Comparison of ENCODE assay signal across 19 cellular contexts in the genomic region with DNA sequence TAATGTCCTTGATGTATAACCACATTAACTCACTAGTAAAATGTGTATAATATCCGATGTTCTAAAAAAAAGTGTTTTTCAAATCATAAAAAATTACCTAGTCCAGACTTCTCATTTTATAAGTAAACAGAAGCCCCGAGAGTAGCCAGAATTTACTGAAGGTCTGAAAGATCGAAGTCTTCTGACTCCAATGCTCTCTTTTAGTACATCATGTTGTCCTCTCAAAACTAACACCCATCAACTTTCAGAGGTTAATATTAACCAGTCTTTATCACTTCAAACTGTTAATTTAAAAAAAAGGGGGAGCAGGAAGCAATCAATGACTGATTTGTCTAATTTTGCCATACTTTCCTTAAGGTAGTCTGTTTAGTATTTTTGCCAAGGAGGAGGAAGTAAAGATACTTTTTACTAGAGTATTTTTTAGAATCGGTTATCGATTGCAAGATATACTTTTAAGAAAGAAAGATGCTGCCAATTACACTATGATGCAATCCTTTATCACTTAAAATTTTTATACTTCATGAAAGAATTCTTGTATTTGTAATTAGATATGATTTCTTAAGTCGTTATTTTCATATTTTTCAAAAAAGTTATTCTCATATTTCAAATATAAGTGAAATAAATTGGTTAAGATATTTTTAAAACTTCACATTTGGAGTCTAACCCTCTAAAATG. TPM values are rescaled to one million over a fixed set of nuclear protein-coding genes. Genes with fewer than 3 reads are reported as not detected.
A peak's percentile ranks its signal among the peaks of the same experiment; 100 is the strongest.
DNase-seq lines count a peak whose midpoint lies in the region; ATAC-seq and TF ChIP-seq lines count a peak whose summit lies in the region.
"Had no signal": no experiment of that assay in that cellular context is flagged by ENCODE, and none has a peak within 500 bp of the region (broad histone marks: within the 10 kb centered on the region; RNA-seq: fewer than 3 reads in every experiment).

No MANE protein-coding gene starts in this region.

- H3K27ac ChIP-seq in IMR-90 (ENCODE audit: insufficient read depth, low read length) (no peak overlapping the region), SK-N-MC (peak overlapping the region; percentile 44), right lobe of liver (peak overlapping the region in 2 of 3 donors; percentile 2 to 29), Karpas-422 (ENCODE audit: low read length) (no peak overlapping the region)
- H3K27ac ChIP-seq: BLaER1, C4-2B, GM23248 had no signal

- no peak for TF ChIP-seq CTCF in IMR-90 (conservative IDR thresholded peaks at IDR 0.05; ENCODE audit: low read depth, low read length)
- TF ChIP-seq CTCF in right lobe of liver (IDR thresholded peaks at IDR 0.05), result no peak

- no peak overlapping the region for H2BK120ac ChIP-seq in IMR-90 (ENCODE audit: low read depth, low read length)

- no peak overlapping the region for H2BK5ac ChIP-seq in IMR-90 (ENCODE audit: low read depth, low read length, poor library complexity, severe bottlenecking)

- no peak overlapping the region for H3K4me2 ChIP-seq in IMR-90 (ENCODE audit: low read depth, low read length)
- H3K4me2 ChIP-seq in Karpas-422 (ENCODE audit: low read depth, low read length, poor library complexity, severe bottlenecking), result no peak overlapping the region
- H3K4me2 ChIP-seq: BLaER1 had no signal

- H3K79me2 ChIP-seq in Karpas-422 (ENCODE audit: low read length), result no peaks in the 10 kb centered on the region

- H3K9me1 ChIP-seq in IMR-90 (ENCODE audit: insufficient read depth, low read length), result no peaks in the 10 kb centered on the region

- ATAC-seq in IMR-90 (ENCODE audit: low read depth) (no peak), left lobe of liver (peak; percentile 69), right lobe of liver (peak; percentile 56 to 69 (median 67))
- ATAC-seq: CD8-positive, alpha-beta T cell; GM12878 had no signal

- H3K18ac ChIP-seq in IMR-90 (ENCODE audit: low read depth, low read length), result no peak overlapping the region

- TF ChIP-seq RAD21 in IMR-90 (IDR thresholded peaks at IDR 0.05; ENCODE audit: low read length), result no peak

- H3K9ac ChIP-seq in IMR-90 (ENCODE audit: low read depth, low read length) (no peak overlapping the region), SK-N-MC (ENCODE audit: insufficient read length) (no peak overlapping the region), Karpas-422 (ENCODE audit: low read length) (no peak overlapping the region)
- H3K9ac ChIP-seq: BLaER1, GM23248 had no signal

- H3K27me3 ChIP-seq in IMR-90 (ENCODE audit: control insufficient read depth, insufficient read depth, low read length) (no peaks in the 10 kb centered on the region), right lobe of liver (no peaks in the 10 kb centered on the region), Karpas-422 (ENCODE audit: low read length) (no peaks in the 10 kb centered on the region)
- H3K27me3 ChIP-seq: BLaER1 had no signal

- H3K4me3 ChIP-seq in IMR-90 (ENCODE audit: insufficient read depth, low read depth, low read length) (no peak overlapping the region), SK-N-MC (no peak overlapping the region), right lobe of liver (no peak overlapping the region), Karpas-422 (ENCODE audit: low read length) (no peak overlapping the region)
- H3K4me3 ChIP-seq: BLaER1, GM12878, GM23248 had no signal

- no peak overlapping the region for H2AK5ac ChIP-seq in IMR-90 (ENCODE audit: low read depth, low read length)

- H3K4me1 ChIP-seq in IMR-90 (ENCODE audit: control insufficient read depth, insufficient read depth, low read length), result no peaks in the 10 kb centered on the region
- H3K4me1 ChIP-seq in right lobe of liver, result peaks cover 0 to 24% (median 7%) of the 10 kb centered on the region in 4 donors
- H3K4me1 ChIP-seq in Karpas-422 (ENCODE audit: low read length), result no peaks in the 10 kb centered on the region
- H3K4me1 ChIP-seq: BLaER1 had no signal

- no peaks in the 10 kb centered on the region for H3K79me1 ChIP-seq in IMR-90 (ENCODE audit: low read depth in 1 of 2, low read length in 2 of 2)

- H4K20me1 ChIP-seq in IMR-90 (ENCODE audit: insufficient read depth, low read length) (no peaks in the 10 kb centered on the region), Karpas-422 (ENCODE audit: insufficient read depth, low read depth, low read length) (no peaks in the 10 kb centered on the region)
- H4K20me1 ChIP-seq: BLaER1 had no signal

- POLR2A ChIA-PET in IMR-90 (lab: Charles Lee; ENCODE audit: unreplicated experiment), result no interaction called here

- no peak overlapping the region for H3K14ac ChIP-seq in IMR-90 (replicated peaks; ENCODE audit: low read depth, low read length)

- H3K56ac ChIP-seq in IMR-90 (ENCODE audit: extremely low read depth, insufficient read depth, low read length), result no peak overlapping the region

- H3K36me3 ChIP-seq in IMR-90 (ENCODE audit: control insufficient read depth, insufficient read depth, low read length) (peaks cover 1% of the 10 kb centered on the region; the same call in 1 of the 2 replicates), SK-N-MC (ENCODE audit: insufficient read depth, low read length) (peaks cover 22% of the 10 kb centered on the region), right lobe of liver (peaks cover 0 to 3% (median 0%) of the 10 kb centered on the region in 4 donors), Karpas-422 (ENCODE audit: insufficient read depth, low read length) (peaks cover 14% of the 10 kb centered on the region; the same call in 1 of the 2 replicates)

- CTCF ChIA-PET in IMR-90 (lab: Yijun Ruan, JAX), result no interaction called here

- WGBS in IMR-90 (ENCODE audit: extremely low coverage in 2 of 2, insufficient read length in 1 of 2), 2 experiments, result no CpG with 5 or more reads among the region's 6 CpGs
- 35% methylated on average over 6 of the region's 6 CpGs for WGBS in right lobe of liver (ENCODE audit: insufficient coverage, low coverage, low lambda C conversion rate, missing lambda C conversion rate)

- intact Hi-C loops in IMR-90 (cut with micrococcal nuclease), result loop anchor here (1.0 kb wide), 1 partner anchor 15 kb away; no protein-coding TSS in a partner anchor
- intact Hi-C loops in right lobe of liver (cut with DNase I), result no loop called here

- no TSS peak for BruUV-seq in IMR-90 (replicated peaks; lab: Mats Ljungman, UMichigan)

- TF ChIP-seq POLR2A in IMR-90 (IDR thresholded peaks at IDR 0.05; ENCODE audit: low read depth, low read length) (no peak), right lobe of liver (IDR thresholded peaks at IDR 0.05) (no peak)

- in situ Hi-C loops in IMR-90 (cut with MboI; ENCODE audit: low sequenced_read_pairs), result no loop called here

- DNase-seq in IMR-90, result no peak
- no peak for DNase-seq in SK-N-MC (ENCODE audit: low read depth, low spot score)
- DNase-seq in left lobe of liver (ENCODE audit: low spot score), result no peak
- no peak for DNase-seq in right lobe of liver
- no peak for DNase-seq in NAMALWA (ENCODE audit: low spot score)
- no peak for DNase-seq in Karpas-422
- no peak for DNase-seq in stimulated activated naive CD4-positive, alpha-beta T cell treated with Interleukin-2 at 50 U/mL for 16 hours (lab: John Stamatoyannopoulos, UW)
- no peak for DNase-seq in medulla oblongata (ENCODE audit: extremely low spot score)
- DNase-seq: CD4-positive, CD25-positive, alpha-beta regulatory T cell; CD8-positive, alpha-beta T cell; DMS 273 treated with DMSO at 0.1 percent for 48 hours; DND-41; GDM1; GM23248; H7; HCEC 1CT had no signal

- no peak overlapping the region for H4K8ac ChIP-seq in IMR-90 (ENCODE audit: low read depth in 2 of 2, low read length in 2 of 2)

- no peak overlapping the region for H2AFZ ChIP-seq in IMR-90 (replicated peaks; ENCODE audit: low read length, poor library complexity)
- no peak overlapping the region for H2AFZ ChIP-seq in Karpas-422 (ENCODE audit: low read length)
- H2AFZ ChIP-seq: GM23248 had no signal

- H3K9me2 ChIP-seq in Karpas-422 (replicated peaks; ENCODE audit: insufficient read depth, low read length), result no peaks in the 10 kb centered on the region

- H4K5ac ChIP-seq in IMR-90 (ENCODE audit: low read depth, low read length), result no peak overlapping the region

- no peak overlapping the region for H2BK15ac ChIP-seq in IMR-90 (ENCODE audit: low read depth, low read length)

- H3K4ac ChIP-seq in IMR-90 (ENCODE audit: low read depth, low read length), result no peak overlapping the region

- H4K91ac ChIP-seq in IMR-90 (ENCODE audit: insufficient read depth, low read depth, low read length), result no peak overlapping the region

- dilution Hi-C loops in IMR-90 (cut with HindIII; ENCODE audit: low sequenced_read_pairs, unreplicated experiment), result no loop called here

- H3K23ac ChIP-seq in IMR-90 (ENCODE audit: low read depth, low read length), result no peak overlapping the region

- H2BK20ac ChIP-seq in IMR-90 (ENCODE audit: low read depth, low read length), result no peak overlapping the region

- no peak overlapping the region for H2AK9ac ChIP-seq in IMR-90 (replicated peaks; ENCODE audit: low read depth, low read length, poor library complexity)

- no peaks in the 10 kb centered on the region for H3K9me3 ChIP-seq in IMR-90 (ENCODE audit: control insufficient read depth, insufficient read depth, low read length)
- H3K9me3 ChIP-seq in SK-N-MC (ENCODE audit: low read depth, low read length), result no peaks in the 10 kb centered on the region
- H3K9me3 ChIP-seq in right lobe of liver, result no peaks in the 10 kb centered on the region
- no peaks in the 10 kb centered on the region for H3K9me3 ChIP-seq in Karpas-422 (ENCODE audit: low read length)
- H3K9me3 ChIP-seq: BLaER1 had no signal

TF ChIP-seq in IMR-90, 13 proteins besides CTCF, POLR2A, EP300 and RAD21:
- TF ChIP-seq CEBPB (IDR thresholded peaks at IDR 0.05; ENCODE audit: low read depth, low read length) (peak; percentile 50; the same call in 1 of the 2 replicates), RCOR1 (IDR thresholded peaks at IDR 0.05; ENCODE audit: insufficient replicate concordance, low read length) (no peak), MAFK (IDR thresholded peaks at IDR 0.05; ENCODE audit: low read depth, low read length) (no peak), RFX5 (IDR thresholded peaks at IDR 0.05; ENCODE audit: low read depth, low read length) (no peak), CHD1 (IDR thresholded peaks at IDR 0.05; ENCODE audit: low read depth, low read length) (no peak)

RNA-seq across cellular contexts. Expression of gene CCDC18, which starts 25.5 kb away (rescaled TPM):
- total RNA-seq in IMR-90 (2012; rRNA removed) (7.3 and 20.0 TPM in 2 replicates), left lobe of liver (2.3 TPM), right lobe of liver (1 to 10 TPM; 2.3 to 6.9 (median 3.5) TPM)
- 4.3 and 5.5 TPM in 2 replicates for polyA plus RNA-seq in IMR-90 (2012; rRNA removed)
- 0.74 and 0.75 TPM in 2 replicates for polyA plus RNA-seq in IMR-90 (2012; cell fraction: cytosol; rRNA removed)
- 1.8 and 8.3 TPM in 2 replicates for polyA plus RNA-seq in IMR-90 (2012; cell fraction: nucleus; rRNA removed; ENCODE audit: low replicate concordance)
- total RNA-seq in Karpas-422 (2014; rRNA removed; shearing (Covaris generic); ENCODE audit: low replicate concordance), result 19.8 and 29.1 TPM in 2 replicates

RNA-seq across cellular contexts. Expression of gene TMED5, which starts 25.8 kb away (rescaled TPM):
- total RNA-seq in IMR-90 (2012; rRNA removed), result 20.1 and 53.3 TPM in 2 replicates
- 38.1 and 39.0 TPM in 2 replicates for polyA plus RNA-seq in IMR-90 (2012; rRNA removed)
- 11.1 and 12.9 TPM in 2 replicates for polyA plus RNA-seq in IMR-90 (2012; cell fraction: cytosol; rRNA removed)
- polyA plus RNA-seq in IMR-90 (2012; cell fraction: nucleus; rRNA removed; ENCODE audit: low replicate concordance), result 5.0 and 19.1 TPM in 2 replicates
- total RNA-seq in left lobe of liver, result 68.5 TPM
- total RNA-seq in right lobe of liver, result 100 to 1,000 TPM in 2 of 6 experiments, 10 to 100 TPM in 4; 65.3 to 154 (median 88.9) TPM
- 43.1 and 73.6 TPM in 2 replicates for total RNA-seq in Karpas-422 (2014; rRNA removed; shearing (Covaris generic); ENCODE audit: low replicate concordance)

Comparison
In these comparisons a context has a peak if more than half of its experiments do, and no peak if none do; other contexts are left out.
1. H3K27ac ChIP-seq: peak in SK-N-MC (single experiment) and right lobe of liver (2 of 3); none in IMR-90 (single experiment) and Karpas-422 (single experiment).